Comparison of ENCODE assay signal across 24 cellular contexts in the genomic region with DNA sequence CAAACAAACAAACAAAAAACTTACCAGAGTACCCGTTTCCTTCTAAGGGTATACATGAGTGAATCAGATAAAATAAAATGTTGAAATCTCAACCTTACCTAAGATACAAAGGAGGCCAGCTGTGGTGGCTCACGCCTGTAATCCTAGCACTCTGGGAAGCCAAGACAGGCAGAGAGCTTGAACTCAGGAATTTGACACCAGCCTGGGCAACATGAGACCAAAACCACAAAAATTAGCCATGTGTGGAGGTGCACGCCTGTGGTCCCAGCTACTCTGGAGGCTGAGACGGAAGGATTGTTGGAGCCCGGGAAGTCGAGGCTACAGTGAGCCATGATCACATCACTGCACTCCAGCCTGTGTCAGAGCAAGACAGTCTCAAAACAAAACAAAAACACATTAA.
"Had no signal": no experiment of that assay in that cellular context is flagged by ENCODE, and none has a peak within 500 bp of the region (broad histone marks: within the 10 kb centered on the region; RNA-seq: fewer than 3 reads in every experiment).

No MANE protein-coding gene starts in this region.

- H3K27me3 Mint-ChIP-seq: activated naive CD8-positive, alpha-beta T cell treated with anti-CD3 and anti-CD28 coated beads for 36 hours; naive B cell; T-cell had no signal

- H3K4me3 Mint-ChIP-seq: activated CD8-positive, alpha-beta T cell treated with anti-CD3 and anti-CD28 coated beads, Interleukin-2, amount 10 ng/mL, durations not matched to agents 7 days and 5 days; activated naive CD8-positive, alpha-beta T cell treated with anti-CD3 and anti-CD28 coated beads for 36 hours; endodermal cell; naive B cell; T-cell had no signal

- H3K9me3 Mint-ChIP-seq: activated naive CD8-positive, alpha-beta T cell treated with anti-CD3 and anti-CD28 coated beads for 36 hours; endodermal cell; naive B cell; T-cell had no signal

- ATAC-seq: activated CD8-positive, alpha-beta T cell treated with anti-CD3 and anti-CD28 coated beads, Interleukin-2, amount 10 ng/mL, durations not matched to agents 7 days and 5 days; heart right ventricle; left lobe of liver; lower lobe of right lung; mucosa of descending colon; right lobe of liver; T-cell had no signal

- H3K4me3 ChIP-seq: heart right ventricle, lower lobe of right lung, mucosa of descending colon, right lobe of liver, thoracic aorta, upper lobe of left lung had no signal

- DNase-seq: activated CD4-positive, alpha-beta T cell treated with anti-CD3 and anti-CD28 coated beads, Interleukin-2, amount 50 U/mL, for 1 hour; activated CD4-positive, CD25-positive, alpha-beta regulatory T cell treated with anti-CD3 and anti-CD28 coated beads, Interleukin-2, amount 50 U/mL, for 72 hours; activated CD8-positive, alpha-beta T cell treated with anti-CD3 and anti-CD28 coated beads, Interleukin-2, amount 10 ng/mL, durations not matched to agents 7 days and 5 days; activated naive CD8-positive, alpha-beta T cell treated with anti-CD3 and anti-CD28 coated beads for 36 hours; activated T-cell treated with anti-CD3 and anti-CD28 coated beads, Interleukin-2, amount 50 U/mL, for 1 hour; amniotic stem cell; cerebellar nuclear complex; cortex of kidney; endodermal cell; heart right ventricle; lower lobe of right lung; mesendoderm; mucosa of descending colon; naive B cell; nucleus accumbens; right lobe of liver; small intestine; stimulated activated CD4-positive, alpha-beta T cell treated with anti-CD3 and anti-CD28 coated beads, Interleukin-2, amount 100 ng/mL, for 48 hours; stimulated activated naive CD4-positive, alpha-beta T cell; T-cell; upper lobe of left lung; WERI-Rb-1 had no signal

- H3K4me1 Mint-ChIP-seq: activated naive CD8-positive, alpha-beta T cell treated with anti-CD3 and anti-CD28 coated beads for 36 hours; endodermal cell; naive B cell; T-cell had no signal

- H3K27ac Mint-ChIP-seq: activated CD8-positive, alpha-beta T cell treated with anti-CD3 and anti-CD28 coated beads, Interleukin-2, amount 10 ng/mL, durations not matched to agents 7 days and 5 days; activated naive CD8-positive, alpha-beta T cell treated with anti-CD3 and anti-CD28 coated beads for 36 hours; endodermal cell; naive B cell; T-cell had no signal
